10 cellular contexts compared by ENCODE assay signal in genomic region chr9:12818431-12819000, GRCh38. TPM values are rescaled to one million over a fixed set of nuclear protein-coding genes. Genes with fewer than 3 reads are reported as not detected.
A peak's percentile ranks its signal among the peaks of the same experiment; 100 is the strongest.
DNase-seq lines count a peak whose midpoint lies in the region; ATAC-seq and TF ChIP-seq lines count a peak whose summit lies in the region.
"Had no signal": no experiment of that assay in that cellular context is flagged by ENCODE, and none has a peak within 500 bp of the region (broad histone marks: within the 10 kb centered on the region; RNA-seq: fewer than 3 reads in every experiment).

No MANE protein-coding gene starts in this region.

- H3K9me3 ChIP-seq in AG04450 (ENCODE audit: control insufficient read depth, insufficient read depth, low read length) (no peaks in the 10 kb centered on the region), Panc1 (ENCODE audit: control insufficient read depth, insufficient read depth, low read depth, low read length) (no peaks in the 10 kb centered on the region), mucosa of stomach (ENCODE audit: control insufficient read depth, low read length) (no peaks in the 10 kb centered on the region), prostate gland (no peaks in the 10 kb centered on the region)
- H3K9me3 ChIP-seq: heart right ventricle had no signal

- in situ Hi-C loops in Panc1 (cut with HindIII; ENCODE audit: low pct_unique_long_range_greater_than_20kb, low sequenced_read_pairs), result no loop called here

- H3K27ac ChIP-seq in AG04450 (ENCODE audit: low read depth, low read length) (no peak overlapping the region), Panc1 (ENCODE audit: low read length) (peak overlapping the region; percentile 88), prostate gland (no peak overlapping the region)

- no peaks in the 10 kb centered on the region for H3K36me3 ChIP-seq in Panc1 (ENCODE audit: control insufficient read depth, insufficient read depth, low read length)
- no peaks in the 10 kb centered on the region for H3K36me3 ChIP-seq in mucosa of stomach (ENCODE audit: control insufficient read depth, insufficient read depth, low read length)
- no peaks in the 10 kb centered on the region for H3K36me3 ChIP-seq in prostate gland

- intact Hi-C loops in Panc1 (cut with micrococcal nuclease; ENCODE audit: unreplicated experiment), result loop anchor here (5.0 kb wide), 1 partner anchor 41 kb away; the partner anchor contains the start of gene LURAP1L
- intact Hi-C loops in prostate gland (cut with DNase I), result no loop called here
- intact Hi-C loops in sciatic nerve (cut with DNase I), result no loop called here

- H3K27me3 ChIP-seq in AG04450 (ENCODE audit: control insufficient read depth, insufficient read depth, low read length) (no peaks in the 10 kb centered on the region), Panc1 (ENCODE audit: control insufficient read depth, insufficient read depth, low read length) (no peaks in the 10 kb centered on the region), mucosa of stomach (ENCODE audit: control insufficient read depth, insufficient read depth, low read length) (no peaks in the 10 kb centered on the region), prostate gland (replicated peaks; ENCODE audit: insufficient read depth) (no peaks in the 10 kb centered on the region)
- H3K27me3 ChIP-seq: heart right ventricle had no signal

- H3K4me3 ChIP-seq in AG04450 (ENCODE audit: low read depth, low read length), result no peak overlapping the region
- no peak overlapping the region for H3K4me3 ChIP-seq in Panc1 (ENCODE audit: low read depth in 2 of 2, low read length in 2 of 2)
- no peak overlapping the region for H3K4me3 ChIP-seq in fibroblast of mammary gland (ENCODE audit: control insufficient read depth, low read depth, low read length)
- H3K4me3 ChIP-seq in mucosa of stomach (ENCODE audit: low read length), result no peak overlapping the region
- no peak overlapping the region for H3K4me3 ChIP-seq in prostate gland
- H3K4me3 ChIP-seq: heart right ventricle had no signal

- POLR2A ChIA-PET in AG04450 (lab: Yijun Ruan, JAX) (interaction anchor here (0.6 to 1.7 kb wide), 2 partner anchors 42 to 271 kb away, joined by 3 to 10 read pairs; no protein-coding TSS in a partner anchor), Panc1 (lab: Charles Lee) (no interaction called here)

- CTCF ChIA-PET in AG04450 (lab: Charles Lee) (interaction anchor here (0.6 to 1.9 kb wide), 8 partner anchors 10 to 285 kb away, joined by 3 to 12 read pairs (median 6); no protein-coding TSS in a partner anchor), Panc1 (lab: Charles Lee) (interaction anchor here (0.6 kb wide), 1 partner anchor 42 kb away, joined by 3 read pairs; no protein-coding TSS in a partner anchor)

- 56% methylated on average over 3 of the region's 3 CpGs for WGBS in prostate gland

- DNase-seq in AG04450 (ENCODE audit: low read depth, low spot score) (no peak), Panc1 (ENCODE audit: low read depth, low spot score) (no peak), fibroblast of mammary gland (ENCODE audit: low read depth) (peak; percentile 90), prostate gland (ENCODE audit: low spot score) (no peak), sciatic nerve (ENCODE audit: low spot score) (no peak)
- DNase-seq: activated CD4-positive, alpha-beta memory T cell treated with anti-CD3 and anti-CD28 coated beads, Interleukin-2, amount 10 ng/mL, durations not matched to agents 7 days and 5 days had no signal

- H3K4me1 ChIP-seq in Panc1 (ENCODE audit: control insufficient read depth, insufficient read depth, low read length) (peaks cover 17% of the 10 kb centered on the region), mucosa of stomach (ENCODE audit: control insufficient read depth, insufficient read depth, low read length) (peaks cover 41% of the 10 kb centered on the region), prostate gland (replicated peaks) (no peaks in the 10 kb centered on the region)

- TF ChIP-seq POLR2A in prostate gland (IDR thresholded peaks at IDR 0.05), result no peak

- H3K9ac ChIP-seq in mucosa of stomach (ENCODE audit: low read length), result peak overlapping the region; percentile 40

- TF ChIP-seq CTCF in AG04450 (IDR thresholded peaks at IDR 0.05; ENCODE audit: low read depth, low read length) (peak; percentile 23; the same call in 1 of the 2 replicates), Panc1 (IDR thresholded peaks at IDR 0.05) (peak; percentile 14; the same call in 1 of the 2 replicates), fibroblast of mammary gland (conservative IDR thresholded peaks at IDR 0.05; ENCODE audit: control insufficient read depth, insufficient read depth, low read depth, low read length) (peak; percentile 21), prostate gland (IDR thresholded peaks at IDR 0.05) (no peak)

- ATAC-seq in Panc1 (0 out of 2 replicates have a peak, but pooled peaks have one; percentile 26), HG03520 (IDR thresholded peaks at IDR 0.05; ENCODE audit: unreplicated experiment) (no peak), GM21390 (IDR thresholded peaks at IDR 0.05; ENCODE audit: unreplicated experiment) (no peak), sciatic nerve (no peak)

- no TSS peak for BruUV-seq in Panc1 (replicated peaks; lab: Mats Ljungman, UMichigan)

RNA-seq across cellular contexts. Expression of gene LURAP1L, which starts 43.7 kb away (rescaled TPM):
- polyA plus RNA-seq in AG04450 (2011; rRNA removed), result 40.8 and 51.4 TPM in 2 replicates
- polyA minus RNA-seq in AG04450 (2011; rRNA and poly(A)+ RNA removed), result 80.2 and 81.8 TPM in 2 replicates
- total RNA-seq in Panc1 (2021; ENCODE audit: unreplicated experiment) (6.8 TPM), prostate gland (1 to 10 TPM; 2.7 to 8.8 TPM), sciatic nerve (7.8 TPM)
- polyA plus RNA-seq in Panc1 (2012; ENCODE audit: insufficient read length), result 4.3 TPM
- total RNA-seq: activated CD4-positive, alpha-beta memory T cell treated with anti-CD3 and anti-CD28 coated beads, Interleukin-2, amount 10 ng/mL, durations not matched to agents 7 days and 5 days had no signal

Comparison
In these comparisons a context has a peak if more than half of its experiments do, and no peak if none do; other contexts are left out.
1. CTCF ChIP-seq: peak in AG04450 (single experiment), Panc1 (single experiment) and fibroblast of mammary gland (single experiment); none in prostate gland (0 of 4).